In the genomic region with DNA sequence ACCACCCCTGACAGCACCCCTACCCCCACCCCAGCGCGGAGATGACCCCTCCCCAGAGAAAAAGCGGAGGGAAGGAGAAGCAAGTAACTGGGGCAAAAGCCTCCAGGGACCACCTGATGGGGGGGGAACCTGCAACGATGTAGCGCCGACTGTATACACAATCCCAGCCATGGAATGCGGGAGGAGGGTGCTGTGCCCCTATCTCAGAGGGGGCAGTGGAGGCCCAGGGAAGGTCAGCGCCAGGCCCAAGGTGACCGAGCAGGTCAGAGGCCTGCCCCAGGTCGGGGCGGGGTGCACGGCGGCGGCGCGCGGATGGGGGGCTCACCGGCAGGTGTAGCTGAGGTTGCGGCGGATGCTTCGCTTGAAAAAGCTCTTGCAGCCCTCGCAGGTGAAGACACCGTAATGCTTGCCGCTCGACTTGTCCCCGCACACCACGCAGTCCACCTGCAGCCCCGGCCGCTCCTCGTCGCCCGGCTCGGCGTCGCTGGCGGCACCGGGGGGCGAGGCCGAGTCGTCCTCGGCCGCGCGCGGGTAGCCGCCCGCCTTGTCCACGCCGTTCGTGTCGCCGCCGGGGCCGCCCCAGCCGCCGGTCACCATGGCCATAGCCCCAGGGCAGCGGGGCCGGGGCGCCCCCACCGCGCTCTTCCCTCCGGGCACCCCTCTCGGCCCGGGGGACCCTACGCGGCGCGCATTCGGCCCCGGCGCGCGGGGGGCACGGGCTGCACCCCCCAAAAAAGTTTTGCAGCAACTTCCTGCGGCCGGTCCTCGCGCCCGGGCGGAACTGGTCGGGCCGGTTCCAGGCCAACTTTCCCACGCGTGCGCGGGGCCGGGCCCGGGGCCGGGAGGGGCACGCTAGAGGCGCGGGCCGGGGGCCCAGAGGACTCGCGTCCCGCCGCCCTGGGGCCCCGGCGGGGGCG, we compare ENCODE assay signal across 8 cellular contexts. TPM values are rescaled to one million over a fixed set of nuclear protein-coding genes. Genes with fewer than 3 reads are reported as not detected.
DNase-seq lines count a peak whose midpoint lies in the region; ATAC-seq and TF ChIP-seq lines count a peak whose summit lies in the region.

No MANE protein-coding gene starts in this region.

- DNase-seq in Calu3 (peak; percentile 32), adipocyte (ENCODE audit: low read depth) (peak; percentile 36), kidney epithelial cell (ENCODE audit: low read depth) (no peak), suprapubic skin (ENCODE audit: low spot score in 2 of 2) (no peak), MV-4-11 (lab: John Stamatoyannopoulos, UW) (no peak), NCI-H1930 (lab: John Stamatoyannopoulos, UW) (no peak), SK-N-DZ (ENCODE audit: low spot score) (no peak)

- H3K9me3 ChIP-seq in adipocyte (ENCODE audit: control insufficient read depth, low read length), result no peaks in the 10 kb centered on the region
- no peaks in the 10 kb centered on the region for H3K9me3 ChIP-seq in suprapubic skin

- no TSS peak for BruUV-seq in Calu3 (replicated peaks; lab: Mats Ljungman, UMichigan)

- H3K9me3 Mint-ChIP-seq in Calu3 (ENCODE audit: low read depth, unreplicated experiment), result no peaks in the 10 kb centered on the region

- peaks cover 51% of the 10 kb centered on the region for H3K4me1 Mint-ChIP-seq in Calu3 (ENCODE audit: low read depth, unreplicated experiment)

- TF ChIP-seq CTCF in Calu3 (IDR thresholded peaks at IDR 0.05; ENCODE audit: unreplicated experiment) (no peak), kidney epithelial cell (IDR thresholded peaks at IDR 0.05; ENCODE audit: insufficient read depth, low read length, poor library complexity, severe bottlenecking) (no peak), suprapubic skin (IDR thresholded peaks at IDR 0.05) (no peak)

- no peaks in the 10 kb centered on the region for H3K27me3 Mint-ChIP-seq in Calu3 (ENCODE audit: unreplicated experiment)

- 4% methylated on average over 13 of the region's 100 CpGs for WGBS in suprapubic skin

- TF ChIP-seq EP300 in suprapubic skin (IDR thresholded peaks at IDR 0.05), result no peak

- H3K36me3 ChIP-seq in adipocyte (ENCODE audit: control insufficient read depth, insufficient read depth, low read length, severe bottlenecking) (peaks cover 9% of the 10 kb centered on the region), kidney epithelial cell (ENCODE audit: control insufficient read depth, insufficient read depth, low read length) (no peaks in the 10 kb centered on the region), suprapubic skin (peaks cover 13% of the 10 kb centered on the region)

- peaks cover 38% of the 10 kb centered on the region for H3K36me3 Mint-ChIP-seq in Calu3 (ENCODE audit: insufficient read depth, unreplicated experiment)

- intact Hi-C loops in Calu3 (cut with micrococcal nuclease; ENCODE audit: unreplicated experiment), result no loop called here

- peak; percentile 5 for ATAC-seq in HG03045 (IDR thresholded peaks at IDR 0.05; ENCODE audit: unreplicated experiment)

- no peak for TF ChIP-seq POLR2A in suprapubic skin (IDR thresholded peaks at IDR 0.05)

- peak overlapping the region; percentile 56 for H3K27ac Mint-ChIP-seq in Calu3 (ENCODE audit: unreplicated experiment)

- peak overlapping the region; percentile 96 for H3K9ac ChIP-seq in adipocyte (ENCODE audit: low read length)

- peak overlapping the region; percentile 84 for H3K4me3 Mint-ChIP-seq in Calu3 (ENCODE audit: low read depth, unreplicated experiment)

- H3K4me3 ChIP-seq in adipocyte (ENCODE audit: low read length), result peak overlapping the region; percentile 96
- H3K4me3 ChIP-seq in kidney epithelial cell (ENCODE audit: low read depth, low read length), result peak overlapping the region; percentile 95
- peak overlapping the region; percentile 82 for H3K4me3 ChIP-seq in suprapubic skin

- H3K27me3 ChIP-seq in adipocyte (replicated peaks; ENCODE audit: control insufficient read depth, insufficient read depth, low read length) (no peaks in the 10 kb centered on the region), kidney epithelial cell (ENCODE audit: control insufficient read depth, insufficient read depth, low read length) (no peaks in the 10 kb centered on the region), suprapubic skin (no peaks in the 10 kb centered on the region)

- CTCF ChIA-PET in Calu3 (lab: Charles Lee), result no interaction called here

- H3K4me1 ChIP-seq in adipocyte (ENCODE audit: control insufficient read depth, insufficient read depth, low read length) (peaks cover 54% of the 10 kb centered on the region), suprapubic skin (peaks cover 47% of the 10 kb centered on the region)

- H3K27ac ChIP-seq in suprapubic skin, result peak overlapping the region; percentile 83

RNA-seq across cellular contexts. Expression of a gene that starts 0.8 kb away (rescaled TPM):
- 33.5 and 34.6 TPM in 2 replicates for total RNA-seq in Calu3 (2022)
- 89.4 and 107 TPM in 2 replicates for total RNA-seq in kidney epithelial cell
- total RNA-seq in suprapubic skin, result 10 to 100 TPM; 25.8 to 79.3 (median 54.8) TPM
- polyA plus RNA-seq in SK-N-DZ (2014; cell fraction: cytosol; rRNA removed), result 90.3 and 107 TPM in 2 replicates
- polyA plus RNA-seq in SK-N-DZ (2014; cell fraction: nucleus; rRNA removed), result 73.5 and 90.3 TPM in 2 replicates

RNA-seq across cellular contexts. Expression of a gene that starts 18.9 kb away (rescaled TPM):
- total RNA-seq in Calu3 (2022), result 12.1 and 12.2 TPM in 2 replicates
- total RNA-seq in kidney epithelial cell, result 6.8 and 7.1 TPM in 2 replicates
- total RNA-seq in suprapubic skin, result 1 to 10 TPM; 2.7 to 9.7 (median 4.8) TPM
- polyA plus RNA-seq in SK-N-DZ (2014; cell fraction: cytosol; rRNA removed), result 1.6 and 3.9 TPM in 2 replicates
- 0.78 and 9.6 TPM in 2 replicates for polyA plus RNA-seq in SK-N-DZ (2014; cell fraction: nucleus; rRNA removed)

RNA-seq across cellular contexts. Expression of a gene that starts 19.7 kb away (rescaled TPM):
- total RNA-seq in Calu3 (2022), result 0.10 and 0.26 TPM in 2 replicates
- 0.27 and 0.29 TPM in 2 replicates for total RNA-seq in kidney epithelial cell
- 1 to 10 TPM; 1.2 to 8.4 (median 2.1) TPM for total RNA-seq in suprapubic skin
- polyA plus RNA-seq in SK-N-DZ (2014; cell fraction: cytosol; rRNA removed), result 0.02 and 0.45 TPM in 2 replicates
- 0.24 and 0.28 TPM in 2 replicates for polyA plus RNA-seq in SK-N-DZ (2014; cell fraction: nucleus; rRNA removed)

RNA-seq across cellular contexts. Expression of a gene that starts 22.4 kb away (rescaled TPM):
- 72.9 and 75.2 TPM in 2 replicates for total RNA-seq in Calu3 (2022)
- 78.4 and 101 TPM in 2 replicates for total RNA-seq in kidney epithelial cell
- total RNA-seq in suprapubic skin, result 10 to 100 TPM; 54.6 to 66.8 (median 63.7) TPM
- polyA plus RNA-seq in SK-N-DZ (2014; cell fraction: cytosol; rRNA removed), result 109 and 123 TPM in 2 replicates
- polyA plus RNA-seq in SK-N-DZ (2014; cell fraction: nucleus; rRNA removed), result 137 and 164 TPM in 2 replicates

RNA-seq across cellular contexts. Expression of a gene that starts 29.7 kb away (rescaled TPM):
- 10.7 and 11.8 TPM in 2 replicates for total RNA-seq in Calu3 (2022)
- 14.9 and 17.0 TPM in 2 replicates for total RNA-seq in kidney epithelial cell
- total RNA-seq in suprapubic skin, result 10 to 100 TPM; 17.3 to 25.2 (median 21.6) TPM
- 4.6 and 6.2 TPM in 2 replicates for polyA plus RNA-seq in SK-N-DZ (2014; cell fraction: cytosol; rRNA removed)
- 18.4 and 19.1 TPM in 2 replicates for polyA plus RNA-seq in SK-N-DZ (2014; cell fraction: nucleus; rRNA removed)

Comparison
In these comparisons a context has a peak if more than half of its experiments do, and no peak if none do; other contexts are left out.
1. DNase-seq: peak in Calu3 (single experiment) and adipocyte (single experiment); none in kidney epithelial cell (single experiment), suprapubic skin (0 of 2), MV-4-11 (single experiment), NCI-H1930 (0 of 2) and SK-N-DZ (single experiment).
2. Peak in every context shown above with its lines, with median percentiles within 50 percentile points of each other: H3K4me3 ChIP-seq.